18 cellular contexts compared by ENCODE assay signal in the genomic region with DNA sequence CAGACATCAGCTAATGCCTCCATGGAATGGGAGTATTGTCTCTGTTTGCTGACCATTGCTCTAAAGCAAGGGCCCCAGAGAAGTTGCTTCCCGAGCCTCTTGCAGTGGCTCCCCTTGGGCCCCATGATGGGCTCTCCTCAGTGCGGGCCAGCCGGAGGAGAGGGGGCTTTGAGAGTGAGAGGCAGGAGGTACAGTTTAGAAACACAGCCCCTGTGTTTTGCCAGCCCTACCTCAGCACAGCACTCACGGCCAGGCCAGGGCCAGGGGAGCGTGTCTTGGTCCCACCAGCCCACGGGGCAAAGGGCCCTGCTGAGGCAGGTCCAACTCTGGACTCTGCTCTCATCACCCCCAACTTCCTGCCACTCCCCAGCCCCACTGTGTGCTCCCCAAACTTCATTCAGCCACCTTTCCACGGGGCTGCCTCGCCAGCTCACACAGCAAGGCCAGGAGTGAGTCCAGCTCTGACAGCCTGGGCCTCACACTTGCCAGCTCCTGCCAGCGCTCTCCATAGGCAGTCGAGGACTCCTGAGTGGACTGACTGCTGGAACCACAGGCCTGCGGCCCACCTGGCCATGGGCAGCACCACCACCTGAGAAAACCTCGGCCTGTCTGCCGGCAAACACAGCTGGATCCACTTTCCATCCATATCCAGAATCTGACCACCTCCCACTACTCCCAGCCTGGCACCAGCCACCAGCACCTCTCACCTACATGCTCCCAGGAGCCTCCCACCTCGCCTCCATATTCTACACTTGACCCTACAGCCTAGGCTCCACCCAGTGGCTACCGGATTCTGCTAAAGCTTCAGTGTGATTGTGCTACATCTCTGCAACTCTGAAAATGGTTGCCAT.
"Had no signal": no experiment of that assay in that cellular context is flagged by ENCODE, and none has a peak within 500 bp of the region (broad histone marks: within the 10 kb centered on the region; RNA-seq: fewer than 3 reads in every experiment).

No MANE protein-coding gene starts in this region.

- H3K4me3 ChIP-seq: esophagus muscularis mucosa, gastrocnemius medialis, heart right ventricle, mucosa of descending colon, pancreas, prostate gland, right lobe of liver, stomach, thoracic aorta, transverse colon had no signal

- H3K9me3 ChIP-seq: mucosa of descending colon, pancreas, prostate gland, right lobe of liver, transverse colon had no signal

- ATAC-seq: effector memory CD8-positive, alpha-beta T cell; gastrocnemius medialis; left lobe of liver; naive thymus-derived CD8-positive, alpha-beta T cell had no signal

- H3K27ac Mint-ChIP-seq: effector memory CD8-positive, alpha-beta T cell; stimulated activated naive B cell treated with anti-CD40 and anti-IgM and Interleukin-4, amounts not matched to agents 10 μg/mL and 1 μg/mL and 100 μg/mL, for 72 hours had no signal

- H3K27me3 ChIP-seq: gastrocnemius medialis, pancreas, right lobe of liver, stomach, transverse colon had no signal

- DNase-seq: effector memory CD8-positive, alpha-beta T cell; naive thymus-derived CD8-positive, alpha-beta T cell; stimulated activated CD4-positive, alpha-beta T cell treated with anti-CD3 and anti-CD28 coated beads, Interleukin-15, amount 100 ng/mL, for 24 hours; stimulated activated CD4-positive, alpha-beta T cell treated with anti-CD3 and anti-CD28 coated beads, Interleukin-1b, Interleukin-23, amount 100 ng/mL, for 48 hours; stimulated activated CD4-positive, alpha-beta T cell treated with anti-CD3 and anti-CD28 coated beads, Interleukin-4, amount 100 ng/mL, for 24 hours; stimulated activated naive B cell treated with anti-CD40 and anti-IgM and Interleukin-4, amounts not matched to agents 10 μg/mL and 1 μg/mL and 100 μg/mL, for 72 hours had no signal

- H3K36me3 ChIP-seq: esophagus muscularis mucosa, gastrocnemius medialis, heart right ventricle, pancreas, prostate gland, right lobe of liver, stomach, thoracic aorta, transverse colon had no signal

- H3K4me3 Mint-ChIP-seq: effector memory CD8-positive, alpha-beta T cell; naive thymus-derived CD8-positive, alpha-beta T cell; stimulated activated naive B cell treated with anti-CD40 and anti-IgM and Interleukin-4, amounts not matched to agents 10 μg/mL and 1 μg/mL and 100 μg/mL, for 72 hours had no signal

- H3K27ac ChIP-seq: epithelial cell of prostate, esophagus muscularis mucosa, gastrocnemius medialis, heart right ventricle, pancreas, prostate gland, right lobe of liver, stomach, thoracic aorta had no signal
